In genomic region chr6:138238368-138238767, GRCh38 we compare ENCODE assay signal across 24 cellular contexts. TPM values are rescaled to one million over a fixed set of nuclear protein-coding genes. Genes with fewer than 3 reads are reported as not detected.
"Had no signal": no experiment of that assay in that cellular context is flagged by ENCODE, and none has a peak within 500 bp of the region (broad histone marks: within the 10 kb centered on the region; RNA-seq: fewer than 3 reads in every experiment).

No MANE protein-coding gene starts in this region.

- H3K9me3 ChIP-seq: SK-N-SH had no signal

- DNase-seq: KBM-7, NCI-H1092, NCI-H1105 treated with DMSO at 0.1 percent for 48 hours, NCI-H1436 treated with DMSO at 0.1 percent for 48 hours, NCI-H1694 treated with DMSO at 0.1 percent for 48 hours, NCI-H1930, NCI-H2081, NCI-H2107, NCI-H345, NCI-H446 treated with DMSO at 0.1 percent for 48 hours, NCI-H524 treated with DMSO at 0.1 percent for 48 hours, NCI-H69, NCI-H774, Right ventricle myocardium superior, RPMI8226, SIG-M5, SK-N-SH, SW 1271, T-cell had no signal

- H3K27ac ChIP-seq: HL-60 had no signal

RNA-seq across cellular contexts. Expression of gene PBOV1, which starts 20.1 kb away (rescaled TPM):
- total RNA-seq: HT-29, LHCN-M2, MCF 10A, Right ventricle myocardium superior, SK-MEL-5, T-cell had no signal
